Comparison of ENCODE assay signal across 1 cellular context in the genomic region with DNA sequence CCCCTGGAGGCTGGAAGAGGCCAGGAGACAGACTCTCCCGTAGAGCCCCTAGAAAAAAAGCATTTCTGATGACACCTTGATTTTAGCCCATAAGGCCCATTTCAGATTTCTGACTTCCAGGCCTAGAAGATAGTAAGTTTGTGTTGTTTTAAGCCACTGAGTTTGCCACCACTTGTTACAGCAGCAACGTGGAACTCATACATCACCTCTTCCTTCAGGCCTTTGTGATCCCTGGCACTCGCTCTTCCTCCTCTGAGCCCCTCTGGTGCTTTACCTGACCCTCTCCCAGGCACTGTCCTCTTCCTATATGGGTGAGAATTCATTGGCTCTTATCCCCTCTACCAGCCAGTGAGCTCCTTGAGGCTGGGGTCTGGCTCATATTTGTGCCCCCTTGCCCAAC.
TF ChIP-seq lines count a peak whose summit lies in the region.

No MANE protein-coding gene starts in this region.

TF ChIP-seq in H1, 55 proteins besides CTCF, POLR2A, EP300 and RAD21:
- no peak for TF ChIP-seq SIRT6 (IDR thresholded peaks at IDR 0.05; ENCODE audit: low read length)
- TF ChIP-seq CBX5 (IDR thresholded peaks at IDR 0.05; ENCODE audit: low read depth, low read length) = no peak
- TF ChIP-seq BACH1 (IDR thresholded peaks at IDR 0.05; ENCODE audit: low read length) = no peak
- TF ChIP-seq HDAC6 (IDR thresholded peaks at IDR 0.05; ENCODE audit: low read depth, low read length) = no peak
- no peak for TF ChIP-seq YY1 (IDR thresholded peaks at IDR 0.05; ENCODE audit: low read depth, low read length)
- no peak for TF ChIP-seq FOSL1 (IDR thresholded peaks at IDR 0.05; ENCODE audit: insufficient read depth, low read depth, low read length)
